In the genomic region with DNA sequence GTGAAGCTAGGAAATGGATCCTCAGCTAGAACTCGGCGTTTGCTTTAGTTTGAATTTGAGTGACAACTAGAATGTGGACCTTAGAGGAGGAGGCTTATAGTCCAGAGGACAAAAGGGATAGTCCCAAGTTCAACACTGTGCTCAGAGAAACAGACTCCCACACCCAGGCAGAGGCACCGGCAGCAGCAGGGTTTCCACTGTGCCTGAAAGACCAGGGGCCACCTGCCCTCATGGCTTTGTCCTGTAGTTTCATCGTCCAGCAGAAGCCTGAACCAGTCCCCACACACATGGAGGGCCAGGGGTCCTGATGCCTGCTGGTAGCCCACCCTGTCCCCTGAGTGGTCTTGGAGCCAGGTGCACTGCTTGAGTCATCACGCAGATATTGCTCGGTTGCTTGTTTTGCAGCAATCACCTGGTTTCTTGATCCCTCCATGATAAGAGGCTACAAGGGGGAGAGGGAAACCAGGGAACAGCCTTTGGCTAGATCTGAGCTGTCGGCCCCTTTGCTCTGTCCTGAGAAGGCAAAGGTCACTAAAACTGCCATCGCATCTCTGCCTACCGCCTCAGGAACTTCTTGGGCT, we compare ENCODE assay signal across 24 cellular contexts. TPM values are rescaled to one million over a fixed set of nuclear protein-coding genes. Genes with fewer than 3 reads are reported as not detected.
DNase-seq lines count a peak whose midpoint lies in the region; ATAC-seq and TF ChIP-seq lines count a peak whose summit lies in the region.
"Had no signal": no experiment of that assay in that cellular context is flagged by ENCODE, and none has a peak within 500 bp of the region (broad histone marks: within the 10 kb centered on the region; RNA-seq: fewer than 3 reads in every experiment).

No MANE protein-coding gene starts in this region.

- H3K9ac ChIP-seq in BLaER1, result no peak overlapping the region

- H3K4me1 ChIP-seq in BLaER1, result peaks cover 13% of the 10 kb centered on the region
- peaks cover 13% of the 10 kb centered on the region for H3K4me1 ChIP-seq in Panc1 (ENCODE audit: control insufficient read depth, insufficient read depth, low read length)
- H3K4me1 ChIP-seq in sigmoid colon, result peaks cover 0 to 7% (median 3%) of the 10 kb centered on the region in 4 donors

- no TSS peak for BruUV-seq in Panc1 (replicated peaks; lab: Mats Ljungman, UMichigan)

- H3K27ac ChIP-seq in BLaER1 (no peak overlapping the region), Panc1 (ENCODE audit: low read length) (peak overlapping the region; percentile 50; the same call in 1 of the 2 replicates), sigmoid colon (no peak overlapping the region)
- H3K27ac ChIP-seq: body of pancreas, esophagus squamous epithelium, gastroesophageal sphincter, pancreas, RWPE1 had no signal

- TF ChIP-seq CTCF in Panc1 (IDR thresholded peaks at IDR 0.05) (no peak), sigmoid colon (IDR thresholded peaks at IDR 0.05) (no peak), nephron progenitor cell (IDR thresholded peaks at IDR 0.05) (no peak)

- no peak for TF ChIP-seq EP300 in sigmoid colon (IDR thresholded peaks at IDR 0.05)

- no peaks in the 10 kb centered on the region for H4K20me1 ChIP-seq in BLaER1

- intact Hi-C loops in Panc1 (cut with micrococcal nuclease; ENCODE audit: unreplicated experiment), result loop anchor here (1.0 kb wide), 1 partner anchor 70 kb away; no protein-coding TSS in a partner anchor
- intact Hi-C loops in left colon (cut with DNase I, micrococcal nuclease), result loop anchor here (2.0 to 5.0 kb wide), 2 partner anchors 68 to 70 kb away; no protein-coding TSS in a partner anchor
- intact Hi-C loops in sigmoid colon (cut with DNase I), result loop anchor here (1.0 to 5.0 kb wide), 3 partner anchors 71 to 327 kb away; partner anchors contain the start of gene ABHD12

- no peaks in the 10 kb centered on the region for H3K4me1 Mint-ChIP-seq in nephron progenitor cell

- no peak overlapping the region for H3K4me3 ChIP-seq in BLaER1
- no peak overlapping the region for H3K4me3 ChIP-seq in Panc1 (ENCODE audit: low read depth in 2 of 2, low read length in 2 of 2)
- H3K4me3 ChIP-seq in sigmoid colon, result no peak overlapping the region
- H3K4me3 ChIP-seq: body of pancreas, esophagus squamous epithelium, gastroesophageal sphincter, pancreas had no signal

- peaks cover 50% of the 10 kb centered on the region for H3K27me3 Mint-ChIP-seq in nephron progenitor cell (ENCODE audit: low read depth, poor library complexity)

- H3K27ac Mint-ChIP-seq in nephron progenitor cell, result no peak overlapping the region
- H3K27ac Mint-ChIP-seq: activated CD4-positive, alpha-beta memory T cell treated with anti-CD3 and anti-CD28 coated beads, Interleukin-2, amount 10 ng/mL, durations not matched to agents 7 days and 5 days; naive thymus-derived CD4-positive, alpha-beta T cell; stimulated activated memory B cell treated with anti-CD40 and anti-IgM and Interleukin-4, amounts not matched to agents 10 μg/mL and 1 μg/mL and 100 μg/mL, for 72 hours; T-helper 2 cell treated with Interferon-gamma antibody and Interleukin-4, amounts not matched to agents 5 μg/mL and 100 μg/mL, for 36 hours had no signal

- no peaks in the 10 kb centered on the region for H3K27me3 ChIP-seq in BLaER1
- H3K27me3 ChIP-seq in Panc1 (ENCODE audit: control insufficient read depth, insufficient read depth, low read length), result no peaks in the 10 kb centered on the region
- H3K27me3 ChIP-seq in sigmoid colon, result peaks cover 0 to 5% (median 0%) of the 10 kb centered on the region in 3 donors
- H3K27me3 ChIP-seq: body of pancreas, pancreas had no signal

- DNase-seq in Panc1 (ENCODE audit: low read depth, low spot score), result no peak
- DNase-seq in left colon, result peak in 1 of 2 donors; percentile 23
- DNase-seq in sigmoid colon, result peak; percentile 56
- DNase-seq in NCI-H774 (lab: John Stamatoyannopoulos, UW), result no peak
- no peak for DNase-seq in activated CD8-positive, alpha-beta memory T cell treated with anti-CD3 and anti-CD28 coated beads, Interleukin-2, amount 50 U/mL, for 4 hours
- DNase-seq in nephron progenitor cell, result no peak
- DNase-seq: esophagus squamous epithelium, NCI-H2107, NCI-H510A had no signal

- no peaks in the 10 kb centered on the region for H3K9me3 Mint-ChIP-seq in nephron progenitor cell
- H3K9me3 Mint-ChIP-seq: activated CD4-positive, alpha-beta memory T cell treated with anti-CD3 and anti-CD28 coated beads, Interleukin-2, amount 10 ng/mL, durations not matched to agents 7 days and 5 days; naive thymus-derived CD4-positive, alpha-beta T cell; stimulated activated memory B cell treated with anti-CD40 and anti-IgM and Interleukin-4, amounts not matched to agents 10 μg/mL and 1 μg/mL and 100 μg/mL, for 72 hours; T-helper 2 cell treated with Interferon-gamma antibody and Interleukin-4, amounts not matched to agents 5 μg/mL and 100 μg/mL, for 36 hours had no signal

- H3K4me2 ChIP-seq in BLaER1, result peak overlapping the region; percentile 15

- no peak for TF ChIP-seq POLR2A in sigmoid colon (IDR thresholded peaks at IDR 0.05)

- H3K9me3 ChIP-seq in BLaER1 (no peaks in the 10 kb centered on the region), Panc1 (ENCODE audit: control insufficient read depth, insufficient read depth, low read depth, low read length) (no peaks in the 10 kb centered on the region), sigmoid colon (no peaks in the 10 kb centered on the region)
- H3K9me3 ChIP-seq: body of pancreas, esophagus squamous epithelium, gastroesophageal sphincter, pancreas had no signal

- 27 to 65% methylated on average over 9 of the region's 9 CpGs for WGBS in sigmoid colon, 2 donors

- CTCF ChIA-PET in Panc1 (lab: Charles Lee), result interaction anchor here (0.6 to 1.4 kb wide), 3 partner anchors 31 to 192 kb away, joined by 3 to 5 read pairs (median 3); no protein-coding TSS in a partner anchor

- in situ Hi-C loops in Panc1 (cut with HindIII; ENCODE audit: low pct_unique_long_range_greater_than_20kb, low sequenced_read_pairs), result no loop called here

- peak; percentile 33; the same call in 1 of the 2 replicates for ATAC-seq in Panc1
- peak; percentile 68 for ATAC-seq in left colon
- ATAC-seq in HG02571 (IDR thresholded peaks at IDR 0.05; ENCODE audit: unreplicated experiment), result no peak

- H3K36me3 ChIP-seq in BLaER1 (no peaks in the 10 kb centered on the region), Panc1 (ENCODE audit: control insufficient read depth, insufficient read depth, low read length) (no peaks in the 10 kb centered on the region), sigmoid colon (no peaks in the 10 kb centered on the region)
- H3K36me3 ChIP-seq: esophagus squamous epithelium, gastroesophageal sphincter, pancreas had no signal

- H3K4me3 Mint-ChIP-seq in nephron progenitor cell, result no peak overlapping the region
- H3K4me3 Mint-ChIP-seq: activated CD4-positive, alpha-beta memory T cell treated with anti-CD3 and anti-CD28 coated beads, Interleukin-2, amount 10 ng/mL, durations not matched to agents 7 days and 5 days; naive thymus-derived CD4-positive, alpha-beta T cell; stimulated activated memory B cell treated with anti-CD40 and anti-IgM and Interleukin-4, amounts not matched to agents 10 μg/mL and 1 μg/mL and 100 μg/mL, for 72 hours; T-helper 2 cell treated with Interferon-gamma antibody and Interleukin-4, amounts not matched to agents 5 μg/mL and 100 μg/mL, for 36 hours had no signal

- POLR2A ChIA-PET in Panc1 (lab: Charles Lee), result no interaction called here

- no peaks in the 10 kb centered on the region for H3K36me3 Mint-ChIP-seq in nephron progenitor cell (ENCODE audit: low read depth)
- H3K36me3 Mint-ChIP-seq: naive thymus-derived CD4-positive, alpha-beta T cell; stimulated activated memory B cell treated with anti-CD40 and anti-IgM and Interleukin-4, amounts not matched to agents 10 μg/mL and 1 μg/mL and 100 μg/mL, for 72 hours had no signal

RNA-seq across cellular contexts. Expression of gene ACSS1, which starts 7.2 kb away (rescaled TPM):
- total RNA-seq in Panc1 (2021; ENCODE audit: unreplicated experiment) (32.2 TPM), left colon (10 to 100 TPM; 37.8 to 43.6 TPM), sigmoid colon (10 to 100 TPM; 27.1 to 41.0 (median 30.5) TPM)
- 21.7 TPM for polyA plus RNA-seq in Panc1 (2012; ENCODE audit: insufficient read length)
- polyA plus RNA-seq in sigmoid colon, result 10 to 100 TPM; 20.1 to 24.7 (median 21.0) TPM

RNA-seq across cellular contexts. Expression of gene VSX1, which starts 16.8 kb away (rescaled TPM):
- 0.21 TPM for total RNA-seq in Panc1 (2021; ENCODE audit: unreplicated experiment)
- polyA plus RNA-seq in Panc1 (2012; ENCODE audit: insufficient read length), result not detected
- not detected for total RNA-seq in left colon
- not detected for total RNA-seq in sigmoid colon
- under 1 TPM in 1 of 3 donors, not detected in 2; 0.03 TPM for polyA plus RNA-seq in sigmoid colon
- total RNA-seq: activated CD4-positive, alpha-beta memory T cell treated with anti-CD3 and anti-CD28 coated beads, Interleukin-2, amount 10 ng/mL, durations not matched to agents 7 days and 5 days; Calu3; esophagus squamous epithelium; gastroesophageal sphincter; kidney epithelial cell; MCF 10A; naive thymus-derived CD4-positive, alpha-beta T cell; skeletal muscle tissue had no signal
- polyA plus RNA-seq: BJ; naive thymus-derived CD4-positive, alpha-beta T cell had no signal
